ENCODE assay signal across 8 cellular contexts in genomic region chr15:67066041-67067021, GRCh38. TPM values are rescaled to one million over a fixed set of nuclear protein-coding genes. Genes with fewer than 3 reads are reported as not detected.
DNase-seq lines count a peak whose midpoint lies in the region; ATAC-seq and TF ChIP-seq lines count a peak whose summit lies in the region.

No MANE protein-coding gene starts in this region.

- peak; percentile 5 for ATAC-seq in HG02678 (IDR thresholded peaks at IDR 0.05; ENCODE audit: unreplicated experiment)
- ATAC-seq in HG03342 (IDR thresholded peaks at IDR 0.05; ENCODE audit: unreplicated experiment) = no peak
- no peak for ATAC-seq in HG03520 (IDR thresholded peaks at IDR 0.05; ENCODE audit: unreplicated experiment)

- no peaks in the 10 kb centered on the region for H3K27me3 ChIP-seq in neuron (ENCODE audit: insufficient read depth, low read length)

- peak overlapping the region; percentile 94 to 99 (median 98) for H3K27ac Mint-ChIP-seq in CD14-positive monocyte
- H3K27ac Mint-ChIP-seq in activated CD4-positive, alpha-beta T cell treated with anti-CD3 and anti-CD28 coated beads, Interleukin-2, amount 10 ng/mL, durations not matched to agents 24 days and 14 days = peak overlapping the region; percentile 99

- H3K27me3 Mint-ChIP-seq in CD14-positive monocyte (ENCODE audit: low read depth in 3 of 3) = peaks cover 2 to 7% (median 6%) of the 10 kb centered on the region in 3 donors
- H3K27me3 Mint-ChIP-seq in activated CD4-positive, alpha-beta T cell treated with anti-CD3 and anti-CD28 coated beads, Interleukin-2, amount 10 ng/mL, durations not matched to agents 24 days and 14 days = peaks cover 17% of the 10 kb centered on the region

- DNase-seq in CD14-positive monocyte (ENCODE audit: low spot score) (no peak), epithelial cell of prostate (ENCODE audit: low read depth, low spot score) (no peak), COR-L47 (lab: John Stamatoyannopoulos, UW) (no peak)
- DNase-seq in activated CD4-positive, alpha-beta T cell treated with anti-CD3 and anti-CD28 coated beads, Interleukin-2, amount 10 ng/mL, durations not matched to agents 24 days and 14 days = peak; percentile 83

- H2AFZ ChIP-seq in neuron (ENCODE audit: low read depth, low read length) = peak overlapping the region; percentile 31

- H3K9me3 ChIP-seq in neuron (ENCODE audit: low read length) = no peaks in the 10 kb centered on the region

- peaks cover 51% of the 10 kb centered on the region for H3K4me1 Mint-ChIP-seq in CD14-positive monocyte
- H3K4me1 Mint-ChIP-seq in activated CD4-positive, alpha-beta T cell treated with anti-CD3 and anti-CD28 coated beads, Interleukin-2, amount 10 ng/mL, durations not matched to agents 24 days and 14 days = peaks cover 62% of the 10 kb centered on the region

- peaks cover 0 to 6% (median 0%) of the 10 kb centered on the region in 7 donors for H3K9me3 Mint-ChIP-seq in CD14-positive monocyte
- no peaks in the 10 kb centered on the region for H3K9me3 Mint-ChIP-seq in activated CD4-positive, alpha-beta T cell treated with anti-CD3 and anti-CD28 coated beads, Interleukin-2, amount 10 ng/mL, durations not matched to agents 24 days and 14 days

- intact Hi-C loops in CD14-positive monocyte (cut with micrococcal nuclease) = loop anchor here (2.0 to 10.0 kb wide), 5 partner anchors 16 to 188 kb away; partner anchors contain the start of genes AAGAB (in 2 of the 2) and IQCH (in 2 of the 2)
- intact Hi-C loops in activated CD4-positive, alpha-beta T cell treated with anti-CD3 and anti-CD28 coated beads, Interleukin-2, amount 10 ng/mL, durations not matched to agents 24 days and 14 days (cut with micrococcal nuclease) = loop anchor here (1.0 to 5.0 kb wide), 7 partner anchors 19 to 186 kb away; partner anchors contain the start of genes AAGAB and IQCH

- H3K36me3 Mint-ChIP-seq in CD14-positive monocyte = peaks cover 28 to 39% of the 10 kb centered on the region in 2 donors
- H3K36me3 Mint-ChIP-seq in activated CD4-positive, alpha-beta T cell treated with anti-CD3 and anti-CD28 coated beads, Interleukin-2, amount 10 ng/mL, durations not matched to agents 24 days and 14 days (ENCODE audit: low read depth) = peaks cover 34% of the 10 kb centered on the region

- H3K4me3 ChIP-seq in neuron (ENCODE audit: low read length) = peak overlapping the region; percentile 94

- TF ChIP-seq CTCF in CD14-positive monocyte (IDR thresholded peaks at IDR 0.05) = no peak

- peak overlapping the region; percentile 66 for H3K27ac ChIP-seq in epithelial cell of prostate

- peaks cover 35% of the 10 kb centered on the region for H3K4me1 ChIP-seq in neuron (ENCODE audit: insufficient read depth, low read length)

- H3K4me3 Mint-ChIP-seq in CD14-positive monocyte = peak overlapping the region; percentile 99 to 100
- peak overlapping the region; percentile 92 for H3K4me3 Mint-ChIP-seq in activated CD4-positive, alpha-beta T cell treated with anti-CD3 and anti-CD28 coated beads, Interleukin-2, amount 10 ng/mL, durations not matched to agents 24 days and 14 days

- H3K36me3 ChIP-seq in neuron (ENCODE audit: insufficient read depth, low read length) = peaks cover 9% of the 10 kb centered on the region

RNA-seq across cellular contexts. Expression of gene SMAD3, which starts 0.9 kb away (rescaled TPM):
- 1 to 10 TPM; 4.4 to 5.4 TPM for polyA plus RNA-seq in CD14-positive monocyte
- total RNA-seq in activated CD4-positive, alpha-beta T cell treated with anti-CD3 and anti-CD28 coated beads, Interleukin-2, amount 10 ng/mL, durations not matched to agents 24 days and 14 days = 59.9 and 61.6 TPM in 2 replicates
